In the genomic region with DNA sequence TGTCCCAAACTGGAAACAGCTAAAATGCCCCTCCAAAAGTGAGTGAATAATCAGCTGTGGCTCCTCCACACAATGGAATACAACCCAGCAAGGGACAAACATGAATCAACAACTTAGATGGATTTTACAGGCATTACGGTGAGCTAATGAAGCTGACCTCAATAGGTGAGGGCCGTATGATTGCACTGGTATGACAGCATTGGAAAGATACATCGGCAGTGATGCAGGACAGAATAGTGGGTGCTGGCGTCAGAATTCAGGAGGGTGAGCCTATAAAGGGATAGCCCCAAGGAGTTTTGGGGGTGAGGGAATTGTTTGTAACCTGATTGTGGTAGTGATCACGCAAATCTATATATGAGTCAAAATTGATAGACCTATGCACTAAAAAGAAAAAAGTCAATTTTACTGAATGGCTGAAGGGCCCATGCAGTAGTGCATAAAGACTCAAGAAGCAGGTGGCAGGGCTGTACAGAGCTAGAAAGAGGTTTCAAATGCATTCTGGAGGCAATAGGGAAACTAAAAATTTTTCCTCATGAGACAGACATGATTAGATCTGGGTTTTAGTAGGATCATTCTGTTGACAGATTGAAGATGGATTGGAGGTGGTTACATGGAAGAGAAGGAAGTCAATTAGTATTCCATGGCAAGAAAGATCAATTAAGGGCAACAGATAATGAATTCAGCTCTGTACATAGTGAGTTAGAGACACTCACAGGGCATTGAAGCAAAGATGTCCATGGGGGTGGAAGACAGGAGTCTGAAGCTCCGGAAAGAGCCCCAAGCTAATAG, we compare ENCODE assay signal across 30 cellular contexts.
"Had no signal": no experiment of that assay in that cellular context is flagged by ENCODE, and none has a peak within 500 bp of the region (broad histone marks: within the 10 kb centered on the region; RNA-seq: fewer than 3 reads in every experiment).

No MANE protein-coding gene starts in this region.

- H3K27ac Mint-ChIP-seq: activated CD4-positive, alpha-beta T cell treated with anti-CD3 and anti-CD28 coated beads, Interleukin-2, amount 10 ng/mL, durations not matched to agents 24 days and 14 days; activated CD8-positive, alpha-beta memory T cell treated with anti-CD3 and anti-CD28 coated beads, Interleukin-2, amount 10 ng/mL, durations not matched to agents 7 days and 5 days; activated naive CD4-positive, alpha-beta T cell treated with anti-CD3 and anti-CD28 coated beads, Interleukin-2, amount 50 U/mL, for 24 hours had no signal

- H3K36me3 ChIP-seq: brain microvascular endothelial cell, SJCRH30, WERI-Rb-1 had no signal

- H3K9me3 ChIP-seq: SJCRH30 had no signal

- ATAC-seq: activated CD8-positive, alpha-beta memory T cell treated with anti-CD3 and anti-CD28 coated beads, Interleukin-2, amount 10 ng/mL, durations not matched to agents 7 days and 5 days; Panc1 had no signal

- H3K36me3 Mint-ChIP-seq: activated CD8-positive, alpha-beta memory T cell treated with anti-CD3 and anti-CD28 coated beads, Interleukin-2, amount 10 ng/mL, durations not matched to agents 7 days and 5 days; activated naive CD4-positive, alpha-beta T cell treated with anti-CD3 and anti-CD28 coated beads, Interleukin-2, amount 50 U/mL, for 24 hours had no signal

- DNase-seq: activated CD4-positive, alpha-beta T cell treated with anti-CD3 and anti-CD28 coated beads for 1 hour; activated CD4-positive, alpha-beta T cell treated with anti-CD3 and anti-CD28 coated beads, Interleukin-2, amount 50 U/mL, for 48 hours; activated CD4-positive, CD25-positive, alpha-beta regulatory T cell; activated CD8-positive, alpha-beta memory T cell treated with anti-CD3 and anti-CD28 coated beads for 24 hours; activated CD8-positive, alpha-beta memory T cell treated with anti-CD3 and anti-CD28 coated beads, Interleukin-2, amount 10 ng/mL, durations not matched to agents 7 days and 5 days; activated CD8-positive, alpha-beta memory T cell treated with anti-CD3 and anti-CD28 coated beads, Interleukin-2, amount 50 U/mL, for 48 hours; activated effector memory CD4-positive, alpha-beta T cell treated with Interleukin-2 at 50 U/mL for 16 hours; activated naive CD4-positive, alpha-beta T cell; activated T-cell treated with anti-CD3 and anti-CD28 coated beads, Interleukin-2, amount 50 U/mL, for 48 hours; amniotic stem cell; aorta; brain microvascular endothelial cell; central memory CD4-positive, alpha-beta T cell; MM.1S; NCI-H1048; NCI-H1105 treated with DMSO at 0.1 percent for 48 hours; NCI-H1436; NCI-H1694; NCI-H1930; NCI-H2081 treated with DMSO at 0.1 percent for 48 hours; NCI-H446 treated with DMSO at 0.1 percent for 48 hours; NCI-H524 treated with DMSO at 0.1 percent for 48 hours; SJCRH30; T1000; WERI-Rb-1 had no signal

- H3K4me3 Mint-ChIP-seq: activated CD4-positive, alpha-beta T cell treated with anti-CD3 and anti-CD28 coated beads, Interleukin-2, amount 10 ng/mL, durations not matched to agents 24 days and 14 days; activated CD8-positive, alpha-beta memory T cell treated with anti-CD3 and anti-CD28 coated beads, Interleukin-2, amount 10 ng/mL, durations not matched to agents 7 days and 5 days; activated naive CD4-positive, alpha-beta T cell treated with anti-CD3 and anti-CD28 coated beads, Interleukin-2, amount 50 U/mL, for 24 hours had no signal

- H3K4me2 ChIP-seq: KMS-11 had no signal

- H3K9ac ChIP-seq: KMS-11 had no signal

- H3K9me3 Mint-ChIP-seq: activated CD4-positive, alpha-beta T cell treated with anti-CD3 and anti-CD28 coated beads, Interleukin-2, amount 10 ng/mL, durations not matched to agents 24 days and 14 days; activated naive CD4-positive, alpha-beta T cell treated with anti-CD3 and anti-CD28 coated beads, Interleukin-2, amount 50 U/mL, for 24 hours had no signal

- H3K4me3 ChIP-seq: SJCRH30, SK-N-MC had no signal

- H3K27ac ChIP-seq: brain microvascular endothelial cell, KMS-11, SJCRH30, SK-N-MC, WERI-Rb-1 had no signal

- H3K27me3 ChIP-seq: brain microvascular endothelial cell, SJCRH30 had no signal

- H3K27me3 Mint-ChIP-seq: activated naive CD4-positive, alpha-beta T cell treated with anti-CD3 and anti-CD28 coated beads, Interleukin-2, amount 50 U/mL, for 24 hours had no signal

- H3K4me1 Mint-ChIP-seq: activated CD4-positive, alpha-beta T cell treated with anti-CD3 and anti-CD28 coated beads, Interleukin-2, amount 10 ng/mL, durations not matched to agents 24 days and 14 days; activated CD8-positive, alpha-beta memory T cell treated with anti-CD3 and anti-CD28 coated beads, Interleukin-2, amount 10 ng/mL, durations not matched to agents 7 days and 5 days had no signal
